8 cellular contexts compared by ENCODE assay signal in the genomic region with DNA sequence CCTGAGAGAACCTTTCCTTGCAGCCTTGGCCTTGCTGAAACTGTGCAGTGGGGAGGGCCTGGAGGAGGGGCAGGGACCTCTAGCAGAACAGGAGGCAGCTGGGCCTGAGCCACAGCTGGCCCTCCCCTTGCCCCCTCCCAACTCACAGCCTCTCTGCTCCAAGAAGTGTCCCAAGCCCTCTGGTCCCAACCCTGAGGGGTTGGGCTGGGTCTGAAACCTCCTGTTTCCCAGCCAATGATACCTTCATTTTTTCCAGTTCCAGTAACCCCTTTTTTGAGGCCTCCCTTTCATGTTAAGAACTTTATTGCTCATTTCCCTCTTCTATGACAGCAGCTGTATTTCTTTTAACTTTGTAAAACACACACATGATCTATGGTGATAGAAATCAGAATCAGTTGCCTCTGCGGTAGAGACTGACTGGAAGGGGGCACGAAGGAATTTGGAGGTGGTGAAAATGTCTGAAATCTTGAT. TPM values are rescaled to one million over a fixed set of nuclear protein-coding genes. Genes with fewer than 3 reads are reported as not detected.
DNase-seq lines count a peak whose midpoint lies in the region; ATAC-seq and TF ChIP-seq lines count a peak whose summit lies in the region.

No MANE protein-coding gene starts in this region.

- TF ChIP-seq CTCF in upper lobe of left lung (IDR thresholded peaks at IDR 0.05), result no peak

- DNase-seq in activated T-cell treated with anti-CD3 and anti-CD28 coated beads for 48 hours (ENCODE audit: low read depth), result peak; percentile 51
- no peak for DNase-seq in activated T-cell treated with anti-CD3 and anti-CD28 coated beads for 4 hours
- DNase-seq in activated naive CD4-positive, alpha-beta T cell treated with anti-CD3 and anti-CD28 coated beads, Interleukin-2, amount 50 U/mL, for 72 hours (ENCODE audit: low spot score in 2 of 2), result peak in 1 of 2 donors; percentile 60
- no peak for DNase-seq in upper lobe of left lung
- DNase-seq in NCI-H187 treated with DMSO at 0.1 percent for 48 hours (lab: John Stamatoyannopoulos, UW), result no peak
- no peak for DNase-seq in NCI-H510A treated with DMSO at 0.1 percent for 48 hours (lab: John Stamatoyannopoulos, UW)
- DNase-seq in NCI-H128 (lab: John Stamatoyannopoulos, UW; ENCODE audit: unreplicated experiment), result no peak

- no peaks in the 10 kb centered on the region for H3K27me3 ChIP-seq in upper lobe of left lung

- no peaks in the 10 kb centered on the region for H3K9me3 ChIP-seq in mesodermal cell (ENCODE audit: control insufficient read depth, low read length)
- no peaks in the 10 kb centered on the region for H3K9me3 ChIP-seq in upper lobe of left lung

- TF ChIP-seq EP300 in upper lobe of left lung (IDR thresholded peaks at IDR 0.05), result no peak

- H3K4me1 ChIP-seq in mesodermal cell (ENCODE audit: control insufficient read depth, insufficient read depth, low read length, poor library complexity, severe bottlenecking), result peaks cover 32% of the 10 kb centered on the region
- peaks cover 63 to 69% (median 66%) of the 10 kb centered on the region in 4 donors for H3K4me1 ChIP-seq in upper lobe of left lung

- ATAC-seq in activated naive CD4-positive, alpha-beta T cell treated with anti-CD3 and anti-CD28 coated beads, Interleukin-2, amount 50 U/mL, for 72 hours, result peak; percentile 81 to 87
- no peak for ATAC-seq in upper lobe of left lung (ENCODE audit: low FRiP score in 2 of 2)

- no peaks in the 10 kb centered on the region for H3K9me3 Mint-ChIP-seq in activated naive CD4-positive, alpha-beta T cell treated with anti-CD3 and anti-CD28 coated beads, Interleukin-2, amount 50 U/mL, for 72 hours

- peaks cover 0 to 24% of the 10 kb centered on the region in 2 donors for H3K36me3 Mint-ChIP-seq in activated naive CD4-positive, alpha-beta T cell treated with anti-CD3 and anti-CD28 coated beads, Interleukin-2, amount 50 U/mL, for 72 hours

- H3K27ac ChIP-seq in mesodermal cell (ENCODE audit: low read depth, low read length, severe bottlenecking) (peak overlapping the region; percentile 91), upper lobe of left lung (peak overlapping the region; percentile 93 to 100 (median 96))

- H3K36me3 ChIP-seq in mesodermal cell (ENCODE audit: control insufficient read depth, insufficient read depth, low read length) (no peaks in the 10 kb centered on the region), upper lobe of left lung (no peaks in the 10 kb centered on the region)

- TF ChIP-seq POLR2A in upper lobe of left lung (IDR thresholded peaks at IDR 0.05), result no peak

- H3K4me3 ChIP-seq in mesodermal cell (ENCODE audit: extremely low read depth, insufficient read depth, low read length, poor library complexity, severe bottlenecking) (peak overlapping the region; percentile 3), upper lobe of left lung (peak overlapping the region in 1 of 4 donors; percentile 41)

- peak overlapping the region; percentile 86 to 99 for H3K27ac Mint-ChIP-seq in activated naive CD4-positive, alpha-beta T cell treated with anti-CD3 and anti-CD28 coated beads, Interleukin-2, amount 50 U/mL, for 72 hours

- WGBS in mesodermal cell (ENCODE audit: insufficient coverage in 2 of 2), 2 experiments, result 92% methylated on average over 2 of the region's 2 CpGs; no CpG with 5 or more reads in 1 of the 2 experiments
- 62 to 63% methylated on average over 2 of the region's 2 CpGs for WGBS in upper lobe of left lung, 2 donors

RNA-seq across cellular contexts. Expression of a gene that starts 17.9 kb away (rescaled TPM):
- 1 to 10 TPM; 1.2 to 5.9 TPM for total RNA-seq in activated naive CD4-positive, alpha-beta T cell treated with anti-CD3 and anti-CD28 coated beads, Interleukin-2, amount 50 U/mL, for 72 hours
- 1.2 TPM for polyA plus RNA-seq in mesodermal cell (2013, experiment 1 of 2)
- 1.3 TPM for polyA plus RNA-seq in mesodermal cell (2013, experiment 2 of 2)
- total RNA-seq in upper lobe of left lung, result 1 to 10 TPM in 1 of 6 donors, under 1 TPM in 4, not detected in 1; 0.46 to 6.3 (median 0.74) TPM

RNA-seq across cellular contexts. Expression of a gene that starts 30.2 kb away (rescaled TPM):
- total RNA-seq in activated naive CD4-positive, alpha-beta T cell treated with anti-CD3 and anti-CD28 coated beads, Interleukin-2, amount 50 U/mL, for 72 hours, result 100 to 1,000 TPM in 1 of 2 donors, 10 to 100 TPM in 1; 70.1 to 229 TPM
- polyA plus RNA-seq in mesodermal cell (2013, experiment 1 of 2), result 19.1 TPM
- 18.8 TPM for polyA plus RNA-seq in mesodermal cell (2013, experiment 2 of 2)
- total RNA-seq in upper lobe of left lung, result 100 to 1,000 TPM; 112 to 203 (median 143) TPM

RNA-seq across cellular contexts. Expression of a gene that starts 57.5 kb away (rescaled TPM):
- total RNA-seq in activated naive CD4-positive, alpha-beta T cell treated with anti-CD3 and anti-CD28 coated beads, Interleukin-2, amount 50 U/mL, for 72 hours, result under 1 TPM in 1 of 2 donors, not detected in 1; 0.74 TPM
- 1.0 TPM for polyA plus RNA-seq in mesodermal cell (2013, experiment 1 of 2)
- not detected for polyA plus RNA-seq in mesodermal cell (2013, experiment 2 of 2)
- total RNA-seq in upper lobe of left lung, result not detected

Comparison
In these comparisons a context has a peak if more than half of its experiments do, and no peak if none do; other contexts are left out.
1. ATAC-seq: peak in activated naive CD4-positive, alpha-beta T cell treated with anti-CD3 and anti-CD28 coated beads, Interleukin-2, amount 50 U/mL, for 72 hours (2 of 2); none in upper lobe of left lung (0 of 2).